In genomic region chr13:36339600-36340155, GRCh38 we compare ENCODE assay signal across 22 cellular contexts. TPM values are rescaled to one million over a fixed set of nuclear protein-coding genes. Genes with fewer than 3 reads are reported as not detected.
"Had no signal": no experiment of that assay in that cellular context is flagged by ENCODE, and none has a peak within 500 bp of the region (broad histone marks: within the 10 kb centered on the region; RNA-seq: fewer than 3 reads in every experiment).

No MANE protein-coding gene starts in this region.

- FAIRE-seq: colon, endothelial cell of umbilical vein, frontal cortex, keratinocyte had no signal

- H3K27ac Mint-ChIP-seq: dendritic cell treated with granulocyte-macrophage colony-stimulating factor and Interleukin-4, amounts not matched to agents 40 ng/mL and 50 ng/mL, for 4 days; endodermal cell; naive thymus-derived CD8-positive, alpha-beta T cell; stimulated activated naive B cell treated with anti-CD40 and anti-IgM and Interleukin-4, amounts not matched to agents 10 μg/mL and 1 μg/mL and 100 μg/mL, for 72 hours had no signal

- H3K27me3 Mint-ChIP-seq: dendritic cell treated with granulocyte-macrophage colony-stimulating factor and Interleukin-4, amounts not matched to agents 40 ng/mL and 50 ng/mL, for 4 days; naive thymus-derived CD8-positive, alpha-beta T cell; stimulated activated naive B cell treated with anti-CD40 and anti-IgM and Interleukin-4, amounts not matched to agents 10 μg/mL and 1 μg/mL and 100 μg/mL, for 72 hours; stimulated activated naive CD8-positive, alpha-beta T cell treated with anti-CD3 and anti-CD28 coated beads, Interleukin-15, amount 100 ng/mL, for 72 hours had no signal

- H3K4me3 Mint-ChIP-seq: central memory CD8-positive, alpha-beta T cell; dendritic cell treated with granulocyte-macrophage colony-stimulating factor and Interleukin-4, amounts not matched to agents 40 ng/mL and 50 ng/mL, for 4 days; endodermal cell; naive thymus-derived CD8-positive, alpha-beta T cell; neural crest cell; stimulated activated naive B cell treated with anti-CD40 and anti-IgM and Interleukin-4, amounts not matched to agents 10 μg/mL and 1 μg/mL and 100 μg/mL, for 72 hours; stimulated activated naive CD8-positive, alpha-beta T cell treated with anti-CD3 and anti-CD28 coated beads, Interleukin-15, amount 100 ng/mL, for 72 hours had no signal

- ATAC-seq: heart right ventricle; left cardiac atrium; lower lobe of right lung; mucosa of descending colon; naive thymus-derived CD8-positive, alpha-beta T cell; stimulated activated naive B cell treated with anti-CD40 and anti-IgM and Interleukin-4, amounts not matched to agents 10 μg/mL and 1 μg/mL and 100 μg/mL, for 72 hours; stimulated activated naive CD8-positive, alpha-beta T cell treated with anti-CD3 and anti-CD28 coated beads, Interleukin-15, amount 100 ng/mL, for 72 hours had no signal

- H3K9me3 Mint-ChIP-seq: central memory CD8-positive, alpha-beta T cell; dendritic cell treated with granulocyte-macrophage colony-stimulating factor and Interleukin-4, amounts not matched to agents 40 ng/mL and 50 ng/mL, for 4 days; endodermal cell; naive thymus-derived CD8-positive, alpha-beta T cell; neural crest cell; stimulated activated naive CD8-positive, alpha-beta T cell treated with anti-CD3 and anti-CD28 coated beads, Interleukin-15, amount 100 ng/mL, for 72 hours had no signal

- DNase-seq: effector CD4-positive, alpha-beta T cell; endodermal cell; heart right ventricle; left cardiac atrium; left ventricle myocardium inferior; lower lobe of right lung; mucosa of descending colon; naive thymus-derived CD8-positive, alpha-beta T cell; posterior cingulate gyrus; sigmoid colon; stimulated activated CD4-positive, alpha-beta T cell treated with anti-CD3 and anti-CD28 coated beads, Interleukin-2, amount 100 ng/mL, for 24 hours; stimulated activated CD4-positive, alpha-beta T cell treated with anti-CD3 and anti-CD28 coated beads, Interleukin-4, amount 100 ng/mL, for 4 hours; stimulated activated naive B cell treated with anti-CD40 and anti-IgM and Interleukin-4, amounts not matched to agents 10 μg/mL and 1 μg/mL and 100 μg/mL, for 72 hours; stimulated activated naive CD8-positive, alpha-beta T cell treated with anti-CD3 and anti-CD28 coated beads, Interleukin-15, amount 100 ng/mL, for 72 hours; testis had no signal

- H3K4me1 Mint-ChIP-seq: central memory CD8-positive, alpha-beta T cell had no signal

RNA-seq across cellular contexts. Expression of gene CCDC169, which starts 42.1 kb away (rescaled TPM):
- total RNA-seq: lower lobe of right lung; naive thymus-derived CD8-positive, alpha-beta T cell had no signal
